ENCODE assay signal across 17 cellular contexts in genomic region chr9:100521282-100521681, GRCh38. TPM values are rescaled to one million over a fixed set of nuclear protein-coding genes. Genes with fewer than 3 reads are reported as not detected.
A peak's percentile ranks its signal among the peaks of the same experiment; 100 is the strongest.
DNase-seq lines count a peak whose midpoint lies in the region; ATAC-seq lines count a peak whose summit lies in the region.
"Had no signal": no experiment of that assay in that cellular context is flagged by ENCODE, and none has a peak within 500 bp of the region (broad histone marks: within the 10 kb centered on the region; RNA-seq: fewer than 3 reads in every experiment).

No MANE protein-coding gene starts in this region.

- no peak overlapping the region for H3K27ac ChIP-seq in GM23248
- H3K27ac ChIP-seq: BLaER1 had no signal

- CTCF ChIA-PET in activated CD8-positive, alpha-beta memory T cell treated with anti-CD3 and anti-CD28 coated beads, Interleukin-2, amount 10 ng/mL, durations not matched to agents 7 days and 5 days (lab: Charles Lee) = no interaction called here

- peak; percentile 45 for ATAC-seq in activated CD8-positive, alpha-beta memory T cell treated with anti-CD3 and anti-CD28 coated beads, Interleukin-2, amount 10 ng/mL, durations not matched to agents 7 days and 5 days
- peak; percentile 57 for ATAC-seq in HG03520 (IDR thresholded peaks at IDR 0.05; ENCODE audit: unreplicated experiment)
- ATAC-seq: CD8-positive, alpha-beta T cell had no signal

- H3K4me3 ChIP-seq in GM23248 = no peak overlapping the region
- H3K4me3 ChIP-seq: BLaER1 had no signal

- H3K27me3 ChIP-seq in GM23248 (replicated peaks; ENCODE audit: insufficient read depth) = no peaks in the 10 kb centered on the region
- H3K27me3 ChIP-seq: BLaER1 had no signal

- H3F3A ChIP-seq in GM23248 (ENCODE audit: insufficient read depth) = no peaks in the 10 kb centered on the region

- H3K9ac ChIP-seq in GM23248 = no peak overlapping the region
- H3K9ac ChIP-seq: BLaER1 had no signal

- no peaks in the 10 kb centered on the region for H3K4me1 ChIP-seq in GM23248 (ENCODE audit: insufficient read depth)
- H3K4me1 ChIP-seq: BLaER1 had no signal

- peaks cover 23% of the 10 kb centered on the region for H3K4me1 Mint-ChIP-seq in activated CD8-positive, alpha-beta memory T cell treated with anti-CD3 and anti-CD28 coated beads, Interleukin-2, amount 10 ng/mL, durations not matched to agents 7 days and 5 days

- no peaks in the 10 kb centered on the region for H3K9me2 ChIP-seq in GM23248 (ENCODE audit: insufficient read depth)

- H4K20me1 ChIP-seq in GM23248 (ENCODE audit: insufficient read depth) = no peaks in the 10 kb centered on the region
- H4K20me1 ChIP-seq: BLaER1 had no signal

- DNase-seq in activated CD8-positive, alpha-beta memory T cell treated with anti-CD3 and anti-CD28 coated beads, Interleukin-2, amount 10 ng/mL, durations not matched to agents 7 days and 5 days = no peak
- no peak for DNase-seq in activated CD8-positive, alpha-beta memory T cell treated with anti-CD3 and anti-CD28 coated beads, Interleukin-2, amount 50 U/mL, for 48 hours
- DNase-seq in OCI-M1 (lab: John Stamatoyannopoulos, UW) (peak; percentile 10), NCI-H1417 treated with DMSO at 0.1 percent for 48 hours (lab: John Stamatoyannopoulos, UW) (no peak), GM23248 (no peak), mesenteric fat pad (ENCODE audit: low spot score) (no peak)
- DNase-seq in stimulated activated CD4-positive, alpha-beta T cell treated with anti-CD3 and anti-CD28 coated beads, Interleukin-1b, Interleukin-23, amount 100 ng/mL, for 48 hours = no peak
- DNase-seq: CD8-positive, alpha-beta T cell; DMS79; HFFc6; Kasumi-1; NCI-H2029; NCI-H510A treated with DMSO at 0.1 percent for 48 hours; NCI-H82; SW 1271 had no signal

- peak overlapping the region; percentile 44 for H3K27ac Mint-ChIP-seq in activated CD8-positive, alpha-beta memory T cell treated with anti-CD3 and anti-CD28 coated beads, Interleukin-2, amount 10 ng/mL, durations not matched to agents 7 days and 5 days
- H3K27ac Mint-ChIP-seq: CD8-positive, alpha-beta T cell; HFFc6 had no signal

- no peaks in the 10 kb centered on the region for H3K79me2 ChIP-seq in GM23248 (ENCODE audit: insufficient read depth)

- no peaks in the 10 kb centered on the region for H3K9me3 ChIP-seq in GM23248 (ENCODE audit: low read depth)

- WGBS in GM23248 (ENCODE audit: low coverage in 1 of 2, low lambda C conversion rate in 2 of 2, missing lambda C conversion rate in 2 of 2), 2 experiments = 84 to 87% methylated on average over 3 of the region's 3 CpGs

- H3K9me3 Mint-ChIP-seq in activated CD8-positive, alpha-beta memory T cell treated with anti-CD3 and anti-CD28 coated beads, Interleukin-2, amount 10 ng/mL, durations not matched to agents 7 days and 5 days (ENCODE audit: low read depth) = peaks cover 3% of the 10 kb centered on the region
- H3K9me3 Mint-ChIP-seq: CD8-positive, alpha-beta T cell; HFFc6 had no signal

- in situ Hi-C loops in GM23248 (cut with MboI) = no loop called here

- H3K4me2 ChIP-seq in GM23248 (ENCODE audit: unreplicated experiment) = no peak overlapping the region
- H3K4me2 ChIP-seq: BLaER1 had no signal

- no peaks in the 10 kb centered on the region for H3K27me3 Mint-ChIP-seq in activated CD8-positive, alpha-beta memory T cell treated with anti-CD3 and anti-CD28 coated beads, Interleukin-2, amount 10 ng/mL, durations not matched to agents 7 days and 5 days

- H2AFZ ChIP-seq in GM23248 = no peak overlapping the region

- no peak overlapping the region for H3K4me3 Mint-ChIP-seq in activated CD8-positive, alpha-beta memory T cell treated with anti-CD3 and anti-CD28 coated beads, Interleukin-2, amount 10 ng/mL, durations not matched to agents 7 days and 5 days
- H3K4me3 Mint-ChIP-seq: CD8-positive, alpha-beta T cell; HFFc6 had no signal

- H3K36me3 ChIP-seq in GM23248 (ENCODE audit: low read depth) = no peaks in the 10 kb centered on the region

- peaks cover 7% of the 10 kb centered on the region for H3K36me3 Mint-ChIP-seq in activated CD8-positive, alpha-beta memory T cell treated with anti-CD3 and anti-CD28 coated beads, Interleukin-2, amount 10 ng/mL, durations not matched to agents 7 days and 5 days
- H3K36me3 Mint-ChIP-seq: CD8-positive, alpha-beta T cell had no signal

RNA-seq across cellular contexts. Expression of gene TMEFF1, which starts 48.3 kb away (rescaled TPM):
- total RNA-seq in activated CD8-positive, alpha-beta memory T cell treated with anti-CD3 and anti-CD28 coated beads, Interleukin-2, amount 10 ng/mL, durations not matched to agents 7 days and 5 days = under 1 TPM in 1 of 2 experiments, not detected in 1; 0.49 TPM
- 0.43 and 4.4 TPM in 2 replicates for total RNA-seq in GM23248 (2014; rRNA removed; shearing (Covaris generic))
- 0.34 and 0.68 TPM in 2 replicates for polyA plus RNA-seq in GM23248 (2016; fragmentation: Nextera tagmentation; extraction: Ambion mirVana)
- 0.42 TPM for total RNA-seq in mesenteric fat pad
- total RNA-seq: CD8-positive, alpha-beta T cell had no signal

RNA-seq across cellular contexts. Expression of gene CAVIN4, which starts 56.6 kb away (rescaled TPM):
- total RNA-seq in activated CD8-positive, alpha-beta memory T cell treated with anti-CD3 and anti-CD28 coated beads, Interleukin-2, amount 10 ng/mL, durations not matched to agents 7 days and 5 days = under 1 TPM; 0.29 to 0.33 TPM
- total RNA-seq in GM23248 (2014; rRNA removed; shearing (Covaris generic)) = 1.7 and 1.9 TPM in 2 replicates
- polyA plus RNA-seq in GM23248 (2016; fragmentation: Nextera tagmentation; extraction: Ambion mirVana) = 0.60 and 0.65 TPM in 2 replicates
- 0.26 TPM for total RNA-seq in mesenteric fat pad
